9 cellular contexts compared by ENCODE assay signal in the genomic region with DNA sequence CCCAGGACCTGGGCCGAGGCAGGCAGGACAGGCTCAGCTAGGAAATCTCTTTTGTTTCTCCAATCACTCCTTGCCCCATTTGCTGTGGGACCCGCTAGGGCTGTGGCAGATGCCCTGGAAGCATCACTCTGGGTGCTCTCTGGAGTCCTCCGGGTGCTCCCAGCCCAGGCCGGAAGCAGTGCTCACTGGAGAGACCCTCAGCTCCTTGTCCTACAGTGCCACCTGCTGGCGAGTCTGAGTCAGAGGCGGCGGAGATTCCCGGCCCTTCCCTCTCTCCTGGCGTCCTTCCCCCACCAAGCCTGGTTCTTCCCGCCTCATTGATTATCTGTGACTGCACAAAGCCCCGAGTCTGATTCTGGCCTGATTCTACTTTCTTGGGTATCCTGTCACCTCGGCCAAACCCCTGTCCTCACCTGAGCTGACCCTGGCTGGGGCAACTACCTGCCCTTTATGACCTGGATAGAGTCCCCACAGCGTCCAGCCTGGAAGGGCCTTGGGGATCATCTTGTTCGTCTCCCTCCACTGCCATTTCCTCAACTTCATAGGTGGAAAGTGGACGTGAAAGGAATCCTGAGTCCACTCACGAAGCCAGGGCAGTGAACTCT. TPM values are rescaled to one million over a fixed set of nuclear protein-coding genes. Genes with fewer than 3 reads are reported as not detected.
DNase-seq lines count a peak whose midpoint lies in the region; ATAC-seq, FAIRE-seq and TF ChIP-seq lines count a peak whose summit lies in the region.
"Had no signal": no experiment of that assay in that cellular context is flagged by ENCODE, and none has a peak within 500 bp of the region (broad histone marks: within the 10 kb centered on the region; RNA-seq: fewer than 3 reads in every experiment).

No MANE protein-coding gene starts in this region.

- intact Hi-C loops in left colon (cut with DNase I, micrococcal nuclease) = loop anchor here (2.0 to 10.0 kb wide), 3 partner anchors 68 to 160 kb away; partner anchors contain the start of gene CFAP77 (in 1 of the 2)

- TF ChIP-seq CTCF in bronchial epithelial cell (IDR thresholded peaks at IDR 0.05; ENCODE audit: insufficient read depth, low read length, severe bottlenecking) = peak; percentile 86

- no peak for FAIRE-seq in bronchial epithelial cell (lab: Jason Lieb, UNC)
- FAIRE-seq: G401.6 had no signal

- ATAC-seq in left colon (peak; percentile 99), HG03354 (IDR thresholded peaks at IDR 0.05; ENCODE audit: poor library complexity, severe bottlenecking, unreplicated experiment) (no peak)

- H3K36me3 ChIP-seq in bronchial epithelial cell (ENCODE audit: control insufficient read depth, insufficient read depth, low read length) = no peaks in the 10 kb centered on the region

- no peak overlapping the region for H3K4me3 ChIP-seq in bronchial epithelial cell (ENCODE audit: low read depth, low read length)

- peaks cover 30% of the 10 kb centered on the region for H3K27me3 ChIP-seq in bronchial epithelial cell (ENCODE audit: control insufficient read depth, insufficient read depth, low read length)

- DNase-seq in SKM-1 (lab: John Stamatoyannopoulos, UW; ENCODE audit: unreplicated experiment) = peak; percentile 21
- DNase-seq in SKM-1 treated with dmso at 0.1 percent for 144 hours (lab: John Stamatoyannopoulos, UW; ENCODE audit: unreplicated experiment) = no peak
- DNase-seq in NAMALWA (ENCODE audit: low spot score) = peak; percentile 54
- peak; percentile 40 to 65 for DNase-seq in SW 1271 (lab: John Stamatoyannopoulos, UW)
- peak; percentile 39 for DNase-seq in bronchial epithelial cell (ENCODE audit: low read depth)
- DNase-seq in left colon = peak; percentile 63 to 78
- DNase-seq in stimulated activated CD4-positive, alpha-beta T cell treated with anti-CD3 and anti-CD28 coated beads, TNF-alpha, amount 100 ng/mL, for 48 hours (ENCODE audit: low read depth in 3 of 3) = peak; percentile 22 to 44 (median 27)

RNA-seq across cellular contexts. Expression of gene BARHL1, which starts 7.3 kb away (rescaled TPM):
- not detected in 2 replicates for total RNA-seq in bronchial epithelial cell
- not detected for total RNA-seq in left colon
